ENCODE assay signal across 26 cellular contexts in the genomic region with DNA sequence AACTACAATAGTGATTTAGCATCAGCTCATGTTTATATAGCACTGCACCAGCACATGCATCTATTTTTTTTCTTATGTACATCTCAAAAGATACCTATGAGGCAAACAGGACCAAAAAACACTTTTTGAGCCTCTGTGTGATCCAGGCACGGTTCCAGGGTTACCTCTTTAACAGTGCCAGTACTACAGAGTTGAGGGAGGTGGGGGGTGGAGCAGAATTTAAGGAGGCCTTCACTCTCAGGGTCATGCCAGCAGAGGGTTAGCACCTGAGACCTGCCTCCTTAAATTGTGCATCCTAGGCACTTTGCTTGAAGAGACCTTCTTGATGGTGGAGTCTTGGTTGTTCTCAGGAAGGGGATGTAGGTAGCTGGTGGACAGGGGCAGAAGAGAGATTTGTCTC.
"Had no signal": no experiment of that assay in that cellular context is flagged by ENCODE, and none has a peak within 500 bp of the region (broad histone marks: within the 10 kb centered on the region; RNA-seq: fewer than 3 reads in every experiment).

No MANE protein-coding gene starts in this region.

- H3K27me3 ChIP-seq: adrenal gland, ascending aorta, breast epithelium, dorsolateral prefrontal cortex had no signal

- H3K9me3 Mint-ChIP-seq: activated CD4-positive, alpha-beta memory T cell treated with anti-CD3 and anti-CD28 coated beads for 36 hours; activated T-helper 1 cell treated with anti-CD3 and anti-CD28 coated beads, Interleukin-12 subunit alpha, Interleukin-12 subunit beta, Interleukin-2, Interleukin-4 antibody, amounts not matched to agents 30 ng/mL and 10 ng/mL and 1 ng/mL, durations not matched to agents 14 hours and 24 hours and 36 hours; central memory CD8-positive, alpha-beta T cell; effector memory CD8-positive, alpha-beta T cell; nephron progenitor cell had no signal

- H3K4me3 ChIP-seq: adrenal gland, ascending aorta, breast epithelium, dorsolateral prefrontal cortex, left ventricle myocardium inferior, thoracic aorta had no signal

- H3K36me3 Mint-ChIP-seq: activated CD4-positive, alpha-beta memory T cell treated with anti-CD3 and anti-CD28 coated beads for 36 hours; activated CD8-positive, alpha-beta memory T cell treated with anti-CD3 and anti-CD28 coated beads, Interleukin-2, amount 10 ng/mL, durations not matched to agents 7 days and 5 days had no signal

- H3K27ac Mint-ChIP-seq: activated CD4-positive, alpha-beta T cell treated with anti-CD3 and anti-CD28 coated beads for 36 hours; activated CD8-positive, alpha-beta memory T cell treated with anti-CD3 and anti-CD28 coated beads, Interleukin-2, amount 10 ng/mL, durations not matched to agents 7 days and 5 days; activated naive CD4-positive, alpha-beta T cell treated with anti-CD3 and anti-CD28 coated beads, Interleukin-2, amount 50 U/mL, for 72 hours; activated T-helper 1 cell treated with anti-CD3 and anti-CD28 coated beads, Interleukin-12 subunit alpha, Interleukin-12 subunit beta, Interleukin-2, Interleukin-4 antibody, amounts not matched to agents 30 ng/mL and 10 ng/mL and 1 ng/mL, durations not matched to agents 14 hours and 24 hours and 36 hours; effector memory CD8-positive, alpha-beta T cell; nephron progenitor cell had no signal

- H3K36me3 ChIP-seq: adrenal gland, ascending aorta, breast epithelium, left ventricle myocardium inferior, thoracic aorta had no signal

- H3K27me3 Mint-ChIP-seq: activated CD4-positive, alpha-beta memory T cell treated with anti-CD3 and anti-CD28 coated beads for 36 hours; activated CD4-positive, alpha-beta T cell treated with anti-CD3 and anti-CD28 coated beads for 36 hours; activated CD8-positive, alpha-beta memory T cell treated with anti-CD3 and anti-CD28 coated beads, Interleukin-2, amount 10 ng/mL, durations not matched to agents 7 days and 5 days; central memory CD8-positive, alpha-beta T cell; effector memory CD8-positive, alpha-beta T cell had no signal

- ATAC-seq: activated CD4-positive, alpha-beta T cell treated with anti-CD3 and anti-CD28 coated beads for 36 hours; activated CD8-positive, alpha-beta memory T cell treated with anti-CD3 and anti-CD28 coated beads, Interleukin-2, amount 10 ng/mL, durations not matched to agents 7 days and 5 days; activated naive CD4-positive, alpha-beta T cell treated with anti-CD3 and anti-CD28 coated beads, Interleukin-2, amount 50 U/mL, for 72 hours; effector memory CD8-positive, alpha-beta T cell; sciatic nerve had no signal

- FAIRE-seq: colon, frontal cortex, small intestine, urothelium cell line had no signal

- H3K27ac ChIP-seq: adrenal gland, ascending aorta, breast epithelium, dorsolateral prefrontal cortex, left ventricle myocardium inferior, thoracic aorta had no signal

- H3K4me3 Mint-ChIP-seq: activated CD4-positive, alpha-beta memory T cell treated with anti-CD3 and anti-CD28 coated beads for 36 hours; activated CD4-positive, alpha-beta T cell treated with anti-CD3 and anti-CD28 coated beads for 36 hours; activated CD8-positive, alpha-beta memory T cell treated with anti-CD3 and anti-CD28 coated beads, Interleukin-2, amount 10 ng/mL, durations not matched to agents 7 days and 5 days; activated T-helper 1 cell treated with anti-CD3 and anti-CD28 coated beads, Interleukin-12 subunit alpha, Interleukin-12 subunit beta, Interleukin-2, Interleukin-4 antibody, amounts not matched to agents 30 ng/mL and 10 ng/mL and 1 ng/mL, durations not matched to agents 14 hours and 24 hours and 36 hours; central memory CD8-positive, alpha-beta T cell; effector memory CD8-positive, alpha-beta T cell; nephron progenitor cell had no signal

- DNase-seq: activated CD4-positive, alpha-beta memory T cell treated with anti-CD3 and anti-CD28 coated beads for 36 hours; activated CD4-positive, alpha-beta T cell treated with anti-CD3 and anti-CD28 coated beads for 36 hours; activated CD8-positive, alpha-beta memory T cell treated with anti-CD3 and anti-CD28 coated beads, Interleukin-2, amount 10 ng/mL, durations not matched to agents 7 days and 5 days; activated gamma-delta T cell treated with Interleukin-2 at 50 U/mL for 16 hours; adrenal gland; dorsolateral prefrontal cortex; effector memory CD8-positive, alpha-beta T cell; hippocampal formation; left ventricle myocardium inferior; mammary epithelial cell; nephron progenitor cell; nucleus accumbens; posterior cingulate gyrus; small intestine; stimulated activated naive CD4-positive, alpha-beta T cell; T-helper 9 cell had no signal

- H3K9me3 ChIP-seq: adrenal gland, ascending aorta, breast epithelium, left ventricle myocardium inferior, thoracic aorta had no signal
